ENCODE assay signal across 8 cellular contexts in genomic region chr1:65075123-65075976, GRCh38.
DNase-seq lines count a peak whose midpoint lies in the region; ATAC-seq lines count a peak whose summit lies in the region.

No MANE protein-coding gene starts in this region.

- H3K9me3 Mint-ChIP-seq in activated naive CD8-positive, alpha-beta T cell treated with anti-CD3 and anti-CD28 coated beads, Interleukin-2, amount 50 U/mL, for 24 hours, result no peaks in the 10 kb centered on the region

- H3K36me3 ChIP-seq in HAP-1 (replicated peaks), result no peaks in the 10 kb centered on the region

- no peaks in the 10 kb centered on the region for H3K27me3 ChIP-seq in HAP-1 (ENCODE audit: low read depth)

- H3K4me3 Mint-ChIP-seq in activated naive CD8-positive, alpha-beta T cell treated with anti-CD3 and anti-CD28 coated beads, Interleukin-2, amount 50 U/mL, for 24 hours, result no peak overlapping the region

- DNase-seq in ELR (ENCODE audit: low read depth), result peak; percentile 69
- DNase-seq in HAP-1 (ENCODE audit: low spot score in 2 of 2), result peak; percentile 65 to 67
- peak; percentile 85 for DNase-seq in NAMALWA (ENCODE audit: low spot score)
- DNase-seq in SW480 (ENCODE audit: low spot score), result peak; percentile 74
- peak; percentile 59 for DNase-seq in activated naive CD8-positive, alpha-beta T cell treated with anti-CD3 and anti-CD28 coated beads, Interleukin-2, amount 50 U/mL, for 24 hours
- no peak for DNase-seq in left ventricle myocardium superior
- DNase-seq in stimulated activated CD4-positive, alpha-beta T cell treated with anti-CD3 and anti-CD28 coated beads, Interleukin-12 subunit alpha, Interleukin-12 subunit beta, amount 100 ng/mL, for 48 hours (ENCODE audit: low read depth in 2 of 3, low spot score in 1 of 3), result peak; percentile 21 to 68 (median 42)
- no peak for DNase-seq in inferior parietal cortex (ENCODE audit: extremely low spot score)

- H3K27me3 Mint-ChIP-seq in activated naive CD8-positive, alpha-beta T cell treated with anti-CD3 and anti-CD28 coated beads, Interleukin-2, amount 50 U/mL, for 24 hours, result no peaks in the 10 kb centered on the region

- H3K27ac Mint-ChIP-seq in activated naive CD8-positive, alpha-beta T cell treated with anti-CD3 and anti-CD28 coated beads, Interleukin-2, amount 50 U/mL, for 24 hours, result no peak overlapping the region

- H3K4me1 Mint-ChIP-seq in activated naive CD8-positive, alpha-beta T cell treated with anti-CD3 and anti-CD28 coated beads, Interleukin-2, amount 50 U/mL, for 24 hours, result peaks cover 12% of the 10 kb centered on the region

- intact Hi-C loops in left ventricle myocardium superior (cut with micrococcal nuclease), result no loop called here

- H3K9me3 ChIP-seq in HAP-1, result no peaks in the 10 kb centered on the region

- H3K4me3 ChIP-seq in HAP-1, result no peak overlapping the region

- in situ Hi-C loops in HAP-1 (cut with MboI; ENCODE audit: low sequenced_read_pairs), result no loop called here

- H3K36me3 Mint-ChIP-seq in activated naive CD8-positive, alpha-beta T cell treated with anti-CD3 and anti-CD28 coated beads, Interleukin-2, amount 50 U/mL, for 24 hours (ENCODE audit: low read depth), result no peaks in the 10 kb centered on the region

- peak; percentile 86 for ATAC-seq in activated naive CD8-positive, alpha-beta T cell treated with anti-CD3 and anti-CD28 coated beads, Interleukin-2, amount 50 U/mL, for 24 hours
- ATAC-seq in left ventricle myocardium superior, result peak; percentile 87

- no peaks in the 10 kb centered on the region for H3K4me1 ChIP-seq in HAP-1

Comparison
In these comparisons a context has a peak if more than half of its experiments do, and no peak if none do; other contexts are left out.
1. DNase-seq: peak in ELR (single experiment), HAP-1 (2 of 2), NAMALWA (single experiment), SW480 (single experiment), activated naive CD8-positive, alpha-beta T cell treated with anti-CD3 and anti-CD28 coated beads, Interleukin-2, amount 50 U/mL, for 24 hours (single experiment) and stimulated activated CD4-positive, alpha-beta T cell treated with anti-CD3 and anti-CD28 coated beads, Interleukin-12 subunit alpha, Interleukin-12 subunit beta, amount 100 ng/mL, for 48 hours (3 of 3); none in left ventricle myocardium superior (single experiment) and inferior parietal cortex (single experiment).